ENCODE assay signal across 8 cellular contexts in genomic region chr18:28175047-28175929, GRCh38. TPM values are rescaled to one million over a fixed set of nuclear protein-coding genes. Genes with fewer than 3 reads are reported as not detected.
DNase-seq lines count a peak whose midpoint lies in the region; ATAC-seq and TF ChIP-seq lines count a peak whose summit lies in the region.

No MANE protein-coding gene starts in this region.

- H3K79me2 ChIP-seq in ACC112 (ENCODE audit: control insufficient read depth, insufficient read depth, low read length, unreplicated experiment): peaks cover 58% of the 10 kb centered on the region

- H3K4me3 ChIP-seq in ACC112 (ENCODE audit: low read depth, low read length) (peak overlapping the region; percentile 83), HAP-1 (peak overlapping the region; percentile 81), astrocyte of the cerebellum (ENCODE audit: low read depth, low read length) (peak overlapping the region; percentile 81), tibial artery (peak overlapping the region; percentile 61 to 76)

- no peak for TF ChIP-seq CTCF in astrocyte of the cerebellum (IDR thresholded peaks at IDR 0.05; ENCODE audit: low read depth, low read length, missing control alignments)
- TF ChIP-seq CTCF in tibial artery (IDR thresholded peaks at IDR 0.05): no peak

- DNase-seq in HAP-1 (ENCODE audit: low spot score in 2 of 2) (peak; percentile 87 to 96), astrocyte of the cerebellum (ENCODE audit: low read depth) (no peak), immature natural killer cell (no peak), tibial artery (no peak), HCEC 1CT (no peak)

- H3K36me3 ChIP-seq in ACC112 (ENCODE audit: insufficient read depth, low read length) (no peaks in the 10 kb centered on the region), HAP-1 (replicated peaks) (no peaks in the 10 kb centered on the region; the same call in 1 of the 2 replicates), tibial artery (no peaks in the 10 kb centered on the region)

- H3K27me3 ChIP-seq in ACC112 (ENCODE audit: insufficient read depth, low read length) (no peaks in the 10 kb centered on the region), HAP-1 (ENCODE audit: low read depth) (no peaks in the 10 kb centered on the region), tibial artery (peaks cover 0 to 19% of the 10 kb centered on the region in 2 donors)

- H3K27ac Mint-ChIP-seq in immature natural killer cell: no peak overlapping the region

- peaks cover 0 to 10% (median 0%) of the 10 kb centered on the region in 6 donors for H3K9me3 Mint-ChIP-seq in immature natural killer cell

- intact Hi-C loops in tibial artery (cut with DNase I; ENCODE audit: low total_unique reads): no loop called here

- ATAC-seq in GM18873 (IDR thresholded peaks at IDR 0.05; ENCODE audit: low FRiP score, unreplicated experiment) (no peak), HG03280 (IDR thresholded peaks at IDR 0.05; ENCODE audit: unreplicated experiment) (no peak)

- peaks cover 0 to 4% (median 0%) of the 10 kb centered on the region in 3 donors for H3K36me3 Mint-ChIP-seq in immature natural killer cell

- H3K27ac ChIP-seq in ACC112 (ENCODE audit: low read depth, low read length): no peak overlapping the region
- H3K27ac ChIP-seq in tibial artery: no peak overlapping the region

- H2AFZ ChIP-seq in ACC112 (ENCODE audit: low read length, unreplicated experiment): peak overlapping the region; percentile 77

- in situ Hi-C loops in HAP-1 (cut with MboI; ENCODE audit: low sequenced_read_pairs) (no loop called here), astrocyte of the cerebellum (cut with HindIII; ENCODE audit: low sequenced_read_pairs) (no loop called here)

- H3K4me1 ChIP-seq in ACC112 (ENCODE audit: control insufficient read depth, insufficient read depth, low read length, unreplicated experiment): peaks cover 15% of the 10 kb centered on the region
- peaks cover 23% of the 10 kb centered on the region for H3K4me1 ChIP-seq in HAP-1
- peaks cover 0 to 32% (median 23%) of the 10 kb centered on the region in 4 donors for H3K4me1 ChIP-seq in tibial artery

- peaks cover 10 to 17% (median 15%) of the 10 kb centered on the region in 3 donors for H3K27me3 Mint-ChIP-seq in immature natural killer cell (ENCODE audit: low read depth in 3 of 3)

- H3K9me3 ChIP-seq in HAP-1 (no peaks in the 10 kb centered on the region), tibial artery (no peaks in the 10 kb centered on the region)

- peaks cover 14 to 25% of the 10 kb centered on the region in 2 donors for H3K4me1 Mint-ChIP-seq in immature natural killer cell

- peak overlapping the region; percentile 44 to 90 (median 75) for H3K4me3 Mint-ChIP-seq in immature natural killer cell

RNA-seq across cellular contexts. Expression of gene CDH2, which starts 1.6 kb away (rescaled TPM):
- polyA plus RNA-seq in immature natural killer cell: under 1 TPM in 1 of 3 donors, not detected in 2; 0.26 TPM

Comparison
In these comparisons a context has a peak if more than half of its experiments do, and no peak if none do; other contexts are left out.
1. DNase-seq: peak in HAP-1 (2 of 2); none in astrocyte of the cerebellum (single experiment), immature natural killer cell (0 of 3), tibial artery (0 of 2) and HCEC 1CT (single experiment).
2. Peak in every context shown above with its lines, with median percentiles within 50 percentile points of each other: H3K4me3 ChIP-seq.